In the genomic region with DNA sequence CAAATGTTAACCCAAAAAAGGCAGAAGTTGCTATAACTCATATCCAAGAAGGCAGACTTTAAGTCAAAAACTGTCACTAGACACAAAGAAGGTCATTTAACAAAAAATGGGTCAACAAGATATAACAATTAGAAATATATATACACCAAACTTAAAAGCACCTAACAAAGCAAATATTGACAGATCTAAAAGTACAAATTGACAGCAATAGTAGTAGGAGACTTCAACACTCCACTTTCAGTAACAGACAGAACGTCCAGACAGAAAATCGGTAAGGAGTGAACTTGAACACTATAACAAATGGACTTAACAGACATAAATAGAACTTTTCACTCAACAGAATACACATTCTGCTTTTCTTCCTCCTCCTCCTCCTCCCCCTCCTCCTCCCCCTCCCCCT, we compare ENCODE assay signal across 9 cellular contexts. TPM values are rescaled to one million over a fixed set of nuclear protein-coding genes. Genes with fewer than 3 reads are reported as not detected.
DNase-seq lines count a peak whose midpoint lies in the region; ATAC-seq, FAIRE-seq and TF ChIP-seq lines count a peak whose summit lies in the region.
"Had no signal": no experiment of that assay in that cellular context is flagged by ENCODE, and none has a peak within 500 bp of the region (broad histone marks: within the 10 kb centered on the region; RNA-seq: fewer than 3 reads in every experiment).

No MANE protein-coding gene starts in this region.

- no peaks in the 10 kb centered on the region for H3K9me1 ChIP-seq in K562 (ENCODE audit: control insufficient read depth, insufficient read depth, low read length)

- H3K4me2 ChIP-seq in K562 (ENCODE audit: insufficient read depth, low read length): peak overlapping the region; percentile 78

- H2AFZ ChIP-seq in K562 (ENCODE audit: low read depth, low read length): peak overlapping the region; percentile 72

- H3K27ac Mint-ChIP-seq in activated T-cell treated with anti-CD3 and anti-CD28 coated beads, Interleukin-2, amount 50 U/mL, for 72 hours: peak overlapping the region; percentile 68
- no peak overlapping the region for H3K27ac Mint-ChIP-seq in activated T-cell treated with anti-CD3 and anti-CD28 coated beads, Interleukin-2, amount 50 U/mL, for 24 hours
- no peak overlapping the region for H3K27ac Mint-ChIP-seq in stimulated activated effector memory CD8-positive, alpha-beta T cell treated with anti-CD3 and anti-CD28 coated beads, Interleukin-12 subunit alpha, Interleukin-12 subunit beta, amount 100 ng/mL, for 72 hours

- H3K4me3 Mint-ChIP-seq in activated T-cell treated with anti-CD3 and anti-CD28 coated beads, Interleukin-2, amount 50 U/mL, for 72 hours: peak overlapping the region in 1 of 2 donors; percentile 89
- H3K4me3 Mint-ChIP-seq in activated T-cell treated with anti-CD3 and anti-CD28 coated beads, Interleukin-2, amount 50 U/mL, for 24 hours: no peak overlapping the region
- peak overlapping the region; percentile 73 for H3K4me3 Mint-ChIP-seq in stimulated activated effector memory CD8-positive, alpha-beta T cell treated with anti-CD3 and anti-CD28 coated beads, Interleukin-12 subunit alpha, Interleukin-12 subunit beta, amount 100 ng/mL, for 72 hours

- intact Hi-C loops in K562 (cut with micrococcal nuclease) (no loop called here), head of caudate nucleus (cut with DNase I) (no loop called here)

- no peaks in the 10 kb centered on the region for H4K20me1 ChIP-seq in K562 (replicated peaks; ENCODE audit: control insufficient read depth, insufficient read depth, low read length)

- H3K27ac ChIP-seq in K562 (ENCODE audit: extremely low read depth, low read depth, low read length): peak overlapping the region; percentile 80; the same call in 2 of the 3 replicates

- no peak for TF ChIP-seq POLR2A in K562 (conservative IDR thresholded peaks at IDR 0.05)

- no peak for DNase-seq in activated T-cell treated with anti-CD3 and anti-CD28 coated beads, Interleukin-2, amount 50 U/mL, for 72 hours
- no peak for DNase-seq in activated T-cell treated with anti-CD3 and anti-CD28 coated beads, Interleukin-2, amount 50 U/mL, for 24 hours
- DNase-seq in LNCaP clone FGC (ENCODE audit: low read depth): peak; percentile 18
- DNase-seq in K562 (ENCODE audit: extremely low read depth in 1 of 4, low spot score in 3 of 4): no peak
- no peak for DNase-seq in stimulated activated effector memory CD8-positive, alpha-beta T cell treated with anti-CD3 and anti-CD28 coated beads, Interleukin-12 subunit alpha, Interleukin-12 subunit beta, amount 100 ng/mL, for 72 hours (ENCODE audit: low spot score in 2 of 2)
- DNase-seq in head of caudate nucleus: no peak
- DNase-seq in omental fat pad (ENCODE audit: low spot score): no peak
- no peak for DNase-seq in NCI-H510A treated with DMSO at 0.1 percent for 48 hours (lab: John Stamatoyannopoulos, UW)

- no TSS peak for BruUV-seq in K562 (replicated peaks; lab: Mats Ljungman, UMichigan)

- in situ Hi-C loops in K562 (cut with MboI): no loop called here

- no peaks in the 10 kb centered on the region for H3K27me3 Mint-ChIP-seq in activated T-cell treated with anti-CD3 and anti-CD28 coated beads, Interleukin-2, amount 50 U/mL, for 72 hours (ENCODE audit: low read depth)
- H3K27me3 Mint-ChIP-seq in activated T-cell treated with anti-CD3 and anti-CD28 coated beads, Interleukin-2, amount 50 U/mL, for 24 hours: no peaks in the 10 kb centered on the region

- H3K79me2 ChIP-seq in K562 (ENCODE audit: control insufficient read depth, insufficient read depth, low read length): no peaks in the 10 kb centered on the region

- CTCF ChIA-PET in K562 (lab: Yijun Ruan, JAX; ENCODE audit: low intra/inter-chr PET ratio): no interaction called here

- peaks cover 10 to 11% of the 10 kb centered on the region in 2 donors for H3K9me3 Mint-ChIP-seq in activated T-cell treated with anti-CD3 and anti-CD28 coated beads, Interleukin-2, amount 50 U/mL, for 72 hours
- peaks cover 17% of the 10 kb centered on the region for H3K9me3 Mint-ChIP-seq in activated T-cell treated with anti-CD3 and anti-CD28 coated beads, Interleukin-2, amount 50 U/mL, for 24 hours
- peaks cover 12% of the 10 kb centered on the region for H3K9me3 Mint-ChIP-seq in stimulated activated effector memory CD8-positive, alpha-beta T cell treated with anti-CD3 and anti-CD28 coated beads, Interleukin-12 subunit alpha, Interleukin-12 subunit beta, amount 100 ng/mL, for 72 hours

- no peak overlapping the region for H3K4me3 ChIP-seq in LNCaP clone FGC (ENCODE audit: low read depth, low read length)
- peak overlapping the region; percentile 69; the same call in 1 of the 2 replicates for H3K4me3 ChIP-seq in K562

- 18% methylated on average over 2 of the region's 2 CpGs for WGBS in K562 (ENCODE audit: insufficient coverage, low coverage, missing lambda C conversion rate)

- H3K36me3 Mint-ChIP-seq in activated T-cell treated with anti-CD3 and anti-CD28 coated beads, Interleukin-2, amount 50 U/mL, for 72 hours (ENCODE audit: insufficient read depth in 2 of 2): peaks cover 13 to 19% of the 10 kb centered on the region in 2 donors
- H3K36me3 Mint-ChIP-seq in activated T-cell treated with anti-CD3 and anti-CD28 coated beads, Interleukin-2, amount 50 U/mL, for 24 hours (ENCODE audit: low read depth): peaks cover 8% of the 10 kb centered on the region
- H3K36me3 Mint-ChIP-seq in stimulated activated effector memory CD8-positive, alpha-beta T cell treated with anti-CD3 and anti-CD28 coated beads, Interleukin-12 subunit alpha, Interleukin-12 subunit beta, amount 100 ng/mL, for 72 hours: no peaks in the 10 kb centered on the region

- ATAC-seq in activated T-cell treated with anti-CD3 and anti-CD28 coated beads, Interleukin-2, amount 50 U/mL, for 72 hours (replicated peaks in 1 of 2): no peak
- ATAC-seq in K562 (no peak), omental fat pad (ENCODE audit: low FRiP score) (no peak)
- no peak for ATAC-seq in stimulated activated effector memory CD8-positive, alpha-beta T cell treated with anti-CD3 and anti-CD28 coated beads, Interleukin-12 subunit alpha, Interleukin-12 subunit beta, amount 100 ng/mL, for 72 hours

- H3K4me1 Mint-ChIP-seq in activated T-cell treated with anti-CD3 and anti-CD28 coated beads, Interleukin-2, amount 50 U/mL, for 72 hours (ENCODE audit: low read depth): peaks cover 21% of the 10 kb centered on the region
- H3K4me1 Mint-ChIP-seq in activated T-cell treated with anti-CD3 and anti-CD28 coated beads, Interleukin-2, amount 50 U/mL, for 24 hours (ENCODE audit: low read depth): peaks cover 30% of the 10 kb centered on the region
- peaks cover 28% of the 10 kb centered on the region for H3K4me1 Mint-ChIP-seq in stimulated activated effector memory CD8-positive, alpha-beta T cell treated with anti-CD3 and anti-CD28 coated beads, Interleukin-12 subunit alpha, Interleukin-12 subunit beta, amount 100 ng/mL, for 72 hours

- TF ChIP-seq EP300 in K562 (IDR thresholded peaks at IDR 0.05; ENCODE audit: low read length): no peak

- peaks cover 5 to 8% of the 10 kb centered on the region in 2 experiments; a peak in 4 of 5 replicates for H3K4me1 ChIP-seq in K562 (replicated peaks in 1 of 2; ENCODE audit: control insufficient read depth in 2 of 2, insufficient read depth in 2 of 2, low read length in 2 of 2)

- H3K36me3 ChIP-seq in K562 (ENCODE audit: control insufficient read depth, insufficient read depth, low read length): no peaks in the 10 kb centered on the region

- no peak for TF ChIP-seq RAD21 in K562 (CRISPR knock-in tag; conservative IDR thresholded peaks at IDR 0.05 in 1 of 2, IDR thresholded peaks at IDR 0.05 in 1 of 2)

- no peak for FAIRE-seq in K562 (lab: Jason Lieb, UNC)
- FAIRE-seq: RCC 7860 had no signal

- POLR2A ChIA-PET in K562 (lab: Yijun Ruan, JAX): no interaction called here

- no peaks in the 10 kb centered on the region for H3K9me3 ChIP-seq in K562 (replicated peaks; ENCODE audit: control insufficient read depth, insufficient read depth, low read depth, low read length)

- H3K27me3 ChIP-seq in K562 (ENCODE audit: control insufficient read depth in 2 of 2, insufficient read depth in 2 of 2, low read length in 2 of 2): no peaks in the 10 kb centered on the region

- peak overlapping the region in 1 of 2 experiments; percentile 45; a peak in 1 of 4 replicates for H3K9ac ChIP-seq in K562 (ENCODE audit: insufficient read depth in 1 of 2, low read depth in 2 of 2, low read length in 2 of 2)

- no peak for TF ChIP-seq CTCF in LNCaP clone FGC (IDR thresholded peaks at IDR 0.05; ENCODE audit: control insufficient read depth, extremely low read depth, insufficient read depth)
- no peak for TF ChIP-seq CTCF in K562 (IDR thresholded peaks at IDR 0.05 in 2 of 3, conservative IDR thresholded peaks at IDR 0.05 in 1 of 3; ENCODE audit: insufficient read depth in 2 of 3, low read depth in 1 of 3, low read length in 3 of 3)
- no peak for TF ChIP-seq CTCF in omental fat pad (IDR thresholded peaks at IDR 0.05)

RNA-seq across cellular contexts. Expression of gene MYLK3, which starts 40.9 kb away (rescaled TPM):
- 1 to 10 TPM in 1 of 2 donors, under 1 TPM in 1; 0.81 to 1.7 TPM for total RNA-seq in activated T-cell treated with anti-CD3 and anti-CD28 coated beads, Interleukin-2, amount 50 U/mL, for 72 hours
- total RNA-seq in K562 (2011; cell fraction: chromatin; rRNA removed; ENCODE audit: low replicate concordance): 14.1 and 14.2 TPM in 2 replicates
- total RNA-seq in K562 (2011; cell fraction: nucleolus; rRNA removed): 6.8 and 7.9 TPM in 2 replicates
- total RNA-seq in K562 (2011; cell fraction: nucleoplasm; rRNA removed): 12.1 and 14.7 TPM in 2 replicates
- total RNA-seq in K562 (2014; rRNA removed): 8.8 and 9.8 TPM in 2 replicates
- 6.7 and 7.6 TPM in 2 replicates for total RNA-seq in K562 (2014; rRNA removed; fragmentation: Illumina TruSeq; extraction: Trizol)
- 6.6 and 6.7 TPM in 2 replicates for total RNA-seq in K562 (2015; rRNA removed; fragmentation: Illumina TruSeq; extraction: Trizol)
- total RNA-seq in K562 (2021): 10.1 and 10.7 TPM in 2 replicates
- 4.2 and 4.3 TPM in 2 replicates for polyA plus RNA-seq in K562 (2011; rRNA removed)
- 2.7 and 3.6 TPM in 2 replicates for polyA plus RNA-seq in K562 (2011; cell fraction: cytosol; rRNA removed)
- 4.4 and 5.0 TPM in 2 replicates for polyA plus RNA-seq in K562 (2011; cell fraction: nucleus; rRNA removed)
- polyA plus RNA-seq in K562 (2012): 5.2 and 6.0 TPM in 2 replicates
- 4.7 and 6.5 TPM in 2 replicates for polyA plus RNA-seq in K562 (2014; fragmentation: Illumina TruSeq; extraction: Trizol)
- polyA plus RNA-seq in K562 (2014; fragmentation: Nextera tagmentation; extraction: Ambion mirVana): under 1 TPM; 0.69 to 0.82 TPM
- 3.3 TPM in 2 replicates for polyA plus RNA-seq in K562 (2014; rRNA removed)
- polyA minus RNA-seq in K562 (2011; rRNA and poly(A)+ RNA removed): 5.5 and 7.1 TPM in 2 replicates
- polyA minus RNA-seq in K562 (2011; cell fraction: cytosol; rRNA and poly(A)+ RNA removed): 5.5 and 9.8 TPM in 2 replicates
- 4.2 and 5.4 TPM in 2 replicates for polyA minus RNA-seq in K562 (2011; cell fraction: nucleus; rRNA and poly(A)+ RNA removed)
- under 1 TPM in 2 of 4 donors, not detected in 2; 0.38 to 0.48 TPM for total RNA-seq in omental fat pad

RNA-seq across cellular contexts. Expression of gene C16orf87, which starts 41.9 kb away (rescaled TPM):
- total RNA-seq in activated T-cell treated with anti-CD3 and anti-CD28 coated beads, Interleukin-2, amount 50 U/mL, for 72 hours: 10 to 100 TPM; 18.1 to 21.4 TPM
- 1.9 and 6.0 TPM in 2 replicates for total RNA-seq in K562 (2011; cell fraction: chromatin; rRNA removed; ENCODE audit: low replicate concordance)
- total RNA-seq in K562 (2011; cell fraction: nucleolus; rRNA removed): 1.8 and 2.0 TPM in 2 replicates
- total RNA-seq in K562 (2011; cell fraction: nucleoplasm; rRNA removed): 3.9 and 6.0 TPM in 2 replicates
- total RNA-seq in K562 (2014; rRNA removed): 7.7 and 10.5 TPM in 2 replicates
- 13.0 and 13.2 TPM in 2 replicates for total RNA-seq in K562 (2014; rRNA removed; fragmentation: Illumina TruSeq; extraction: Trizol)
- total RNA-seq in K562 (2015; rRNA removed; fragmentation: Illumina TruSeq; extraction: Trizol): 10.9 and 12.6 TPM in 2 replicates
- total RNA-seq in K562 (2021): 8.3 and 9.1 TPM in 2 replicates
- 6.3 and 7.8 TPM in 2 replicates for polyA plus RNA-seq in K562 (2011; rRNA removed)
- polyA plus RNA-seq in K562 (2011; cell fraction: cytosol; rRNA removed): 1.5 and 2.6 TPM in 2 replicates
- polyA plus RNA-seq in K562 (2011; cell fraction: nucleus; rRNA removed): 1.9 and 3.1 TPM in 2 replicates
- 6.2 and 8.7 TPM in 2 replicates for polyA plus RNA-seq in K562 (2012)
- polyA plus RNA-seq in K562 (2014; fragmentation: Illumina TruSeq; extraction: Trizol): 9.1 and 9.6 TPM in 2 replicates
- 10 to 100 TPM; 13.9 to 16.7 TPM for polyA plus RNA-seq in K562 (2014; fragmentation: Nextera tagmentation; extraction: Ambion mirVana)
- polyA plus RNA-seq in K562 (2014; rRNA removed): 8.2 and 10.8 TPM in 2 replicates
- polyA minus RNA-seq in K562 (2011; rRNA and poly(A)+ RNA removed): 6.2 and 7.6 TPM in 2 replicates
- 2.8 and 3.1 TPM in 2 replicates for polyA minus RNA-seq in K562 (2011; cell fraction: cytosol; rRNA and poly(A)+ RNA removed)
- polyA minus RNA-seq in K562 (2011; cell fraction: nucleus; rRNA and poly(A)+ RNA removed): 2.0 and 4.7 TPM in 2 replicates
- 1 to 10 TPM; 4.0 to 6.6 (median 4.7) TPM for total RNA-seq in omental fat pad
